ENCODE assay signal across 10 cellular contexts in the genomic region with DNA sequence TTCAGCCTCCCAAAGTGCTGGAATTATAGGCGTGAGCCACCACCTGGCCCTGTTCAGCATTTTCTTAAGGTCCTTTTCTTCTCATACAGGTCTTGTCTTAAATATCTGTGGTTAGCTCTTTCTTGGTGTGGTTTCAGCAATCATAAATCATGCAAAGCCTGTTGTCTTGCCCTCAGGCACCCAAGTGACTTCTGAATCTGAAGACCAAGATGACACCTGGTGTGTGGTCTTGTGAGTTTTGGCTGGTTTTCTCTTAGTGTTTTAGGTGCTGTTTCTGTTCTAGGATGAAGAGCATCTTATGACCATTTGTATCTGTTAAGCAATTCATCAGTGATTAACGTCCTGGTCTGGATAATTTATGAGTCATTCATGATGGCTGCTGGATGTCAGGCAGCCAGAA.
DNase-seq lines count a peak whose midpoint lies in the region; ATAC-seq lines count a peak whose summit lies in the region.
"Had no signal": no experiment of that assay in that cellular context is flagged by ENCODE, and none has a peak within 500 bp of the region (broad histone marks: within the 10 kb centered on the region; RNA-seq: fewer than 3 reads in every experiment).

No MANE protein-coding gene starts in this region.

- peak; percentile 48 for DNase-seq in NOMO-1 treated with DMSO at 0.1 percent for 48 hours (lab: John Stamatoyannopoulos, UW; ENCODE audit: unreplicated experiment)
- peak; percentile 41 for DNase-seq in kidney tubule cell (ENCODE audit: low spot score)
- DNase-seq in activated CD4-positive, alpha-beta T cell treated with anti-CD3 and anti-CD28 coated beads, Interleukin-2, amount 50 U/mL, for 1 hour = no peak
- no peak for DNase-seq in NCI-H510A (lab: John Stamatoyannopoulos, UW)
- DNase-seq: activated CD4-positive, CD25-positive, alpha-beta regulatory T cell treated with anti-CD3 and anti-CD28 coated beads, Interleukin-2, amount 50 U/mL, for 72 hours; NCI-H2029; stimulated activated CD4-positive, alpha-beta T cell treated with anti-CD3 and anti-CD28 coated beads, Interleukin-2, amount 100 ng/mL, for 24 hours had no signal

- ATAC-seq in GM19395 (IDR thresholded peaks at IDR 0.05; ENCODE audit: unreplicated experiment) = peak; percentile 84
- peak; percentile 88 for ATAC-seq in HG02870 (IDR thresholded peaks at IDR 0.05; ENCODE audit: unreplicated experiment)
- ATAC-seq in HG02885 (IDR thresholded peaks at IDR 0.05; ENCODE audit: poor library complexity, unreplicated experiment) = no peak

Comparison
In these comparisons a context has a peak if more than half of its experiments do, and no peak if none do; other contexts are left out.
1. DNase-seq: peak in NOMO-1 treated with DMSO at 0.1 percent for 48 hours (single experiment) and kidney tubule cell (single experiment); none in activated CD4-positive, alpha-beta T cell treated with anti-CD3 and anti-CD28 coated beads, Interleukin-2, amount 50 U/mL, for 1 hour (single experiment) and NCI-H510A (single experiment).